Comparison of ENCODE assay signal across 23 cellular contexts in the genomic region with DNA sequence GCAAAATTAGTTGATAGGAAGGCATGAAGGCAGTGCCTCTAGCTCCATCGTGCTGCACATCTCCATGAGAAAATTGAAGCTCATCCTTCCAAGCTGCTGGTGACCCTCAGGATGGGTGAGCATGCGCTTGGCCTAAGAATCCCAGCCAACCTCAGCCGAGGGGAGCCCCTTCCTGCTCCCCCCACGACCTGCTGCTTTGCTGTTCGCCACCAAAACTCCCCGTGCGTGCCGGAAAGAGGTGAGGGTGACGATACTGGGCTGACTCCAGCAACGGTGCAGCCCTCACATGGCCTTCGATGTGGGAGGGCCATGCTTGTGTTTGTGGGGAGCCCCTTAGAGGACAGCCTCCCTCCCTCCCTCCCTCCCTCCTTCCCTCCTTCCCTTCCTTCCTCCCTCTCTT.
"Had no signal": no experiment of that assay in that cellular context is flagged by ENCODE, and none has a peak within 500 bp of the region (broad histone marks: within the 10 kb centered on the region; RNA-seq: fewer than 3 reads in every experiment).

No MANE protein-coding gene starts in this region.

- H3K4me3 ChIP-seq: coronary artery, dorsolateral prefrontal cortex, esophagus muscularis mucosa, gastroesophageal sphincter, heart right ventricle, left lung, lower lobe of right lung, mucosa of descending colon had no signal

- H3K4me3 Mint-ChIP-seq: mesothelial cell of epicardium had no signal

- H3K4me1 Mint-ChIP-seq: mesothelial cell of epicardium had no signal

- FAIRE-seq: colon, endothelial cell of umbilical vein, frontal cortex, islet of Langerhans, keratinocyte had no signal

- H3K27ac ChIP-seq: coronary artery, dorsolateral prefrontal cortex, esophagus muscularis mucosa, foreskin keratinocyte, gastroesophageal sphincter, heart right ventricle, left lung, lower lobe of right lung had no signal

- DNase-seq: dermis blood vessel endothelial cell; effector CD4-positive, alpha-beta T cell; effector memory CD4-positive, alpha-beta T cell; foreskin keratinocyte; head of caudate nucleus; heart right ventricle; hippocampal formation; left cardiac atrium; left lung; left ventricle myocardium superior; lower lobe of right lung; mesenchymal stem cell; mucosa of descending colon had no signal

- H3K4me1 ChIP-seq: esophagus muscularis mucosa, foreskin keratinocyte, gastroesophageal sphincter, heart right ventricle, left lung, lower lobe of right lung had no signal

- H3K36me3 ChIP-seq: esophagus muscularis mucosa, gastroesophageal sphincter, heart right ventricle, left lung, lower lobe of right lung had no signal

- ATAC-seq: foreskin keratinocyte, gastroesophageal sphincter, heart right ventricle, left cardiac atrium, left lung, left ventricle myocardium superior, lower lobe of right lung, mucosa of descending colon had no signal

- H3K36me3 Mint-ChIP-seq: mesothelial cell of epicardium had no signal

- H3K9me3 ChIP-seq: esophagus muscularis mucosa, gastroesophageal sphincter, lower lobe of right lung, mucosa of descending colon had no signal

- H3K27me3 ChIP-seq: foreskin keratinocyte had no signal

- H3K27ac Mint-ChIP-seq: mesothelial cell of epicardium had no signal
